ENCODE assay signal across 1 cellular context in genomic region chr6:157302761-157303160, GRCh38.
TF ChIP-seq lines count a peak whose summit lies in the region.

No MANE protein-coding gene starts in this region.

TF ChIP-seq in neural cell, 6 proteins besides CTCF, POLR2A, EP300 and RAD21 (continued from another document):
- TF ChIP-seq REST (IDR thresholded peaks at IDR 0.05; ENCODE audit: borderline replicate concordance) (no peak), EZH2 (IDR thresholded peaks at IDR 0.05; ENCODE audit: borderline replicate concordance, insufficient read depth, low read length, poor library complexity, severe bottlenecking) (no peak), TAF1 (IDR thresholded peaks at IDR 0.05; ENCODE audit: low read depth) (no peak), SMC3 (conservative IDR thresholded peaks at IDR 0.05; ENCODE audit: poor library complexity) (no peak)
